10 cellular contexts compared by ENCODE assay signal in the genomic region with DNA sequence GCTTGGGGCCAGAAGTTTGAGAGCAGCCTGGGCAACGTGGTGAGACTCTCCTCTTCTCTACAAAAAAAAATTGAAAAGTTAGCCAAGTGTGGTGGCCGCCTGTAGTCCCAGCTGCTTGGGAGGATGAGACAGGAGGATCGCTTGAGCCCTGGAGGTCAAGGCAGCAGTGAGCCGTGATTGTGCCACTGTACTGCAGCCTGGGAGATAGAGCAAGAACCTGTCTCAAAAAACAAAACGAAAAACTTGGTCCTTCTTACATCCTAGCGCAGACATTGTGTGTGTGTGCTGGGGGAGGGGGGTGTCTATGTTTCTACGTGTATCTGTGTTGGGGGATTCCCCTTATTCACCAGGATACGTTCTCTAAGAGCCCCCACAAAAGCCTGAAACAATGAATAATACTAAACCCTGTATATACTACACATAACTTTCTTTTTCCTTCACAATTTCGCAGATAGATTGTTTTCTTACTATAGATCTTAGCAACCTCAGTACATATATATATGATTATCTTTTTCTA. TPM values are rescaled to one million over a fixed set of nuclear protein-coding genes. Genes with fewer than 3 reads are reported as not detected.
DNase-seq lines count a peak whose midpoint lies in the region; ATAC-seq and TF ChIP-seq lines count a peak whose summit lies in the region.
"Had no signal": no experiment of that assay in that cellular context is flagged by ENCODE, and none has a peak within 500 bp of the region (broad histone marks: within the 10 kb centered on the region; RNA-seq: fewer than 3 reads in every experiment).

No MANE protein-coding gene starts in this region.

- H3K4me1 Mint-ChIP-seq in CD14-positive monocyte = peaks cover 26% of the 10 kb centered on the region

- TF ChIP-seq POLR2A in Peyer's patch (IDR thresholded peaks at IDR 0.05) (no peak), ovary (IDR thresholded peaks at IDR 0.05) (no peak)

- CTCF ChIA-PET in HEK293T (lab: Yijun Ruan, JAX) = interaction anchor here (1.0 kb wide), 1 partner anchor 45 kb away, joined by 3 read pairs; no protein-coding TSS in a partner anchor

- H3K36me3 ChIP-seq in Peyer's patch (no peaks in the 10 kb centered on the region), ovary (no peaks in the 10 kb centered on the region)

- no peak for ATAC-seq in HG03571 (IDR thresholded peaks at IDR 0.05; ENCODE audit: unreplicated experiment)

- H3K4me3 ChIP-seq in Peyer's patch (peak overlapping the region; percentile 45 to 80 (median 56)), epithelial cell of proximal tubule (ENCODE audit: low read depth, low read length) (peak overlapping the region; percentile 55), ovary (peak overlapping the region; percentile 42)

- H3K9me3 ChIP-seq in Peyer's patch = no peaks in the 10 kb centered on the region
- H3K9me3 ChIP-seq in ovary = no peaks in the 10 kb centered on the region

- intact Hi-C loops in CD14-positive monocyte (cut with micrococcal nuclease) = loop anchor here in 1 of 2 donors (5.0 kb wide), 1 partner anchor 35 kb away; a partner anchor contains a TSS
- intact Hi-C loops in ovary (cut with DNase I) = no loop called here

- peaks cover 0 to 8% (median 2%) of the 10 kb centered on the region in 7 donors for H3K9me3 Mint-ChIP-seq in CD14-positive monocyte

- H3K4me1 ChIP-seq in Peyer's patch (peaks cover 0 to 12% (median 5%) of the 10 kb centered on the region in 4 donors), ovary (ENCODE audit: insufficient read depth) (peaks cover 6% of the 10 kb centered on the region)

- peaks cover 35 to 52% (median 38%) of the 10 kb centered on the region in 3 donors for H3K27me3 Mint-ChIP-seq in CD14-positive monocyte (ENCODE audit: low read depth in 3 of 3)

- WGBS in ovary, 3 donors = 49 to 56% (median 54%) methylated on average over 9 of the region's 9 CpGs

- H3K4me3 Mint-ChIP-seq in CD14-positive monocyte = peak overlapping the region; percentile 76 to 92

- H3K36me3 Mint-ChIP-seq in CD14-positive monocyte = peaks cover 0 to 7% of the 10 kb centered on the region in 2 donors

- H3K27ac ChIP-seq in Peyer's patch = peak overlapping the region; percentile 72 to 90 (median 82)
- peak overlapping the region; percentile 65 to 84 for H3K27ac ChIP-seq in ovary

- no peaks in the 10 kb centered on the region for H3K27me3 ChIP-seq in Peyer's patch
- no peaks in the 10 kb centered on the region for H3K27me3 ChIP-seq in ovary

- DNase-seq in CD14-positive monocyte (ENCODE audit: low spot score) = no peak
- no peak for DNase-seq in Peyer's patch
- no peak for DNase-seq in epithelial cell of proximal tubule (ENCODE audit: low read depth)
- DNase-seq in ovary = no peak
- DNase-seq in NCI-H510A (lab: John Stamatoyannopoulos, UW) = no peak
- DNase-seq in kidney glomerular epithelial cell (lab: John Stamatoyannopoulos, UW) = no peak
- DNase-seq in HEK293T (ENCODE audit: extremely low spot score) = no peak
- DNase-seq: NCI-H2029 treated with DMSO at 0.1 percent for 48 hours had no signal

- H3K27ac Mint-ChIP-seq in CD14-positive monocyte = peak overlapping the region in 1 of 7 donors; percentile 59

- POLR2A ChIA-PET in HEK293T (lab: Yijun Ruan, JAX) = interaction anchor here (0.8 to 1.2 kb wide), 5 partner anchors 18 to 125 kb away, joined by 3 to 4 read pairs (median 3); a partner anchor contains a TSS

- no peak for TF ChIP-seq CTCF in CD14-positive monocyte (IDR thresholded peaks at IDR 0.05)
- no peak for TF ChIP-seq CTCF in Peyer's patch (IDR thresholded peaks at IDR 0.05)
- TF ChIP-seq CTCF in epithelial cell of proximal tubule (conservative IDR thresholded peaks at IDR 0.05; ENCODE audit: low read depth, low read length) = no peak
- TF ChIP-seq CTCF in ovary (IDR thresholded peaks at IDR 0.05) = no peak

- TF ChIP-seq EP300 in ovary (IDR thresholded peaks at IDR 0.05) = no peak

TF ChIP-seq in HEK293T, 16 proteins besides CTCF, POLR2A, EP300 and RAD21:
- no peak for TF ChIP-seq ZNF384 (IDR thresholded peaks at IDR 0.05)
- TF ChIP-seq HDGF (IDR thresholded peaks at IDR 0.05; ENCODE audit: borderline replicate concordance) = no peak
- no peak for TF ChIP-seq FOXK2 (IDR thresholded peaks at IDR 0.05)
TF ChIP-seq in HEK293T: peak in this region for 0.

RNA-seq across cellular contexts. Expression of a gene that starts 7.9 kb away (rescaled TPM):
- polyA plus RNA-seq in CD14-positive monocyte (under 1 TPM in 1 of 2 donors, not detected in 1; 0.05 TPM), ovary (10 to 100 TPM; 18.1 to 34.7 TPM)
- total RNA-seq in Peyer's patch (10 to 100 TPM in 3 of 4 donors, 1 to 10 TPM in 1; 7.2 to 46.2 (median 24.2) TPM), epithelial cell of proximal tubule (206 and 343 TPM in 2 replicates), ovary (10 to 100 TPM; 24.0 to 67.7 (median 36.1) TPM)

RNA-seq across cellular contexts. Expression of a gene that starts 33.9 kb away (rescaled TPM):
- polyA plus RNA-seq in CD14-positive monocyte = 10 to 100 TPM; 10.3 to 20.3 TPM
- total RNA-seq in Peyer's patch = 100 to 1,000 TPM in 1 of 4 donors, 10 to 100 TPM in 2, 1 to 10 TPM in 1; 4.1 to 147 (median 67.1) TPM
- total RNA-seq in epithelial cell of proximal tubule = 4.9 and 24.7 TPM in 2 replicates
- 1 to 10 TPM in 5 of 7 donors, under 1 TPM in 2; 0.33 to 6.9 (median 1.3) TPM for total RNA-seq in ovary
- polyA plus RNA-seq in ovary = under 1 TPM; 0.15 to 0.40 TPM
- total RNA-seq: activated CD8-positive, alpha-beta memory T cell treated with anti-CD3 and anti-CD28 coated beads for 36 hours had no signal

RNA-seq across cellular contexts. Expression of a gene that starts 37.2 kb away (rescaled TPM):
- polyA plus RNA-seq in CD14-positive monocyte (10 to 100 TPM; 22.6 to 30.3 TPM), ovary (100 to 1,000 TPM; 144 to 211 TPM)
- total RNA-seq in Peyer's patch (100 to 1,000 TPM; 123 to 244 (median 167) TPM), epithelial cell of proximal tubule (154 and 177 TPM in 2 replicates), ovary (100 to 1,000 TPM; 102 to 259 (median 223) TPM)
